In genomic region chr12:117485984-117486839, GRCh38 we compare ENCODE assay signal across 21 cellular contexts.
DNase-seq lines count a peak whose midpoint lies in the region; ATAC-seq, FAIRE-seq and TF ChIP-seq lines count a peak whose summit lies in the region.
"Had no signal": no experiment of that assay in that cellular context is flagged by ENCODE, and none has a peak within 500 bp of the region (broad histone marks: within the 10 kb centered on the region; RNA-seq: fewer than 3 reads in every experiment).

No MANE protein-coding gene starts in this region.

- DNase-seq in A549 (ENCODE audit: low read depth in 1 of 2, low spot score in 1 of 2), result peak; percentile 70 to 90
- peak; percentile 70 for DNase-seq in NCI-H1092 (lab: John Stamatoyannopoulos, UW)
- peak; percentile 84 for DNase-seq in NCI-H2196 (lab: John Stamatoyannopoulos, UW; ENCODE audit: unreplicated experiment)
- no peak for DNase-seq in endothelial cell of umbilical vein (ENCODE audit: low read depth, low spot score)
- DNase-seq in NCI-H2171 (lab: John Stamatoyannopoulos, UW), result no peak
- no peak for DNase-seq in stimulated activated naive CD8-positive, alpha-beta T cell treated with anti-CD3 and anti-CD28 coated beads, Interleukin-15, Interleukin-2, amounts not matched to agents 100 U/mL and 50 U/mL, for 24 hours
- DNase-seq in esophagus muscularis mucosa (ENCODE audit: extremely low spot score), result no peak
- DNase-seq: activated CD4-positive, CD25-positive, alpha-beta regulatory T cell; activated effector memory CD4-positive, alpha-beta T cell treated with Interleukin-2 at 50 U/mL for 16 hours; CD8-positive, alpha-beta T cell; HCEC 1CT; occipital lobe; small intestine had no signal

- H3K27ac ChIP-seq in A549 (peak overlapping the region; percentile 83 to 88), endothelial cell of umbilical vein (ENCODE audit: insufficient read depth, low read depth, low read length) (peak overlapping the region; percentile 23), esophagus muscularis mucosa (replicated peaks in 1 of 4) (no peak overlapping the region)
- H3K27ac ChIP-seq: RWPE1, tibial nerve had no signal

- TF ChIP-seq EP300 in A549 (IDR thresholded peaks at IDR 0.05), result peak; percentile 73 to 76; a peak in 3 of 5 replicates
- no peak for TF ChIP-seq EP300 in esophagus muscularis mucosa (IDR thresholded peaks at IDR 0.05)

- TF ChIP-seq POLR2A in A549 (IDR thresholded peaks at IDR 0.05; ENCODE audit: low read length), result no peak
- TF ChIP-seq POLR2A in endothelial cell of umbilical vein (IDR thresholded peaks at IDR 0.05; ENCODE audit: low read depth, low read length), result no peak
- TF ChIP-seq POLR2A in GM18505 (IDR thresholded peaks at IDR 0.05; ENCODE audit: borderline replicate concordance, extremely low read depth, insufficient read depth, insufficient read length), result no peak
- TF ChIP-seq POLR2A in esophagus muscularis mucosa (IDR thresholded peaks at IDR 0.05; ENCODE audit: low read depth), result no peak

- FAIRE-seq in A549 (lab: Jason Lieb, UNC) (peak; percentile 82), endothelial cell of umbilical vein (lab: Jason Lieb, UNC) (peak; percentile 53)
- FAIRE-seq: A204.1, G401.6, GM12891, HTR-8/SVneo, small intestine had no signal

- H2AFZ ChIP-seq in endothelial cell of umbilical vein (ENCODE audit: low read depth, low read length), result no peak overlapping the region

- ATAC-seq in A549 (peak; percentile 65 to 77), GM18505 (IDR thresholded peaks at IDR 0.05; ENCODE audit: unreplicated experiment) (no peak)
- ATAC-seq in stimulated activated naive CD8-positive, alpha-beta T cell treated with anti-CD3 and anti-CD28 coated beads, Interleukin-15, Interleukin-2, amounts not matched to agents 100 U/mL and 50 U/mL, for 24 hours, result no peak
- ATAC-seq: CD8-positive, alpha-beta T cell; stimulated activated effector memory CD8-positive, alpha-beta T cell treated with anti-CD3 and anti-CD28 coated beads, Interleukin-12 subunit alpha, Interleukin-12 subunit beta, amount 100 ng/mL, for 72 hours had no signal

- no peaks in the 10 kb centered on the region for H3K36me3 ChIP-seq in endothelial cell of umbilical vein (ENCODE audit: control insufficient read depth in 2 of 2, extremely low read depth in 1 of 2, insufficient read depth in 2 of 2, low read length in 2 of 2)
- H3K36me3 ChIP-seq in esophagus muscularis mucosa, result no peaks in the 10 kb centered on the region
- H3K36me3 ChIP-seq: tibial nerve had no signal

- no peaks in the 10 kb centered on the region for H3K79me2 ChIP-seq in endothelial cell of umbilical vein (ENCODE audit: control insufficient read depth, insufficient read depth, low read length)

- no peak for TF ChIP-seq CTCF in A549 (IDR thresholded peaks at IDR 0.05)
- no peak for TF ChIP-seq CTCF in endothelial cell of umbilical vein (IDR thresholded peaks at IDR 0.05; ENCODE audit: extremely low read depth in 1 of 2, insufficient read depth in 1 of 2, low read depth in 1 of 2, low read length in 2 of 2)
- no peak for TF ChIP-seq CTCF in esophagus muscularis mucosa (IDR thresholded peaks at IDR 0.05)

- H3K4me3 ChIP-seq in A549 (no peak overlapping the region), endothelial cell of umbilical vein (replicated peaks in 1 of 3; ENCODE audit: insufficient read depth in 1 of 3, low read depth in 1 of 3, low read length in 3 of 3) (no peak overlapping the region), esophagus muscularis mucosa (no peak overlapping the region)
- H3K4me3 ChIP-seq: tibial nerve had no signal

- H3K4me1 ChIP-seq in A549 (peaks cover 48% of the 10 kb centered on the region), endothelial cell of umbilical vein (ENCODE audit: control insufficient read depth, extremely low read depth, insufficient read depth, low read length) (peaks cover 9% of the 10 kb centered on the region), esophagus muscularis mucosa (no peaks in the 10 kb centered on the region)
- H3K4me1 ChIP-seq: tibial nerve had no signal

- H4K20me1 ChIP-seq in endothelial cell of umbilical vein (replicated peaks; ENCODE audit: control insufficient read depth, extremely low read depth, insufficient read depth, low read length), result no peaks in the 10 kb centered on the region

- POLR2A ChIA-PET in A549 (lab: Yijun Ruan, JAX) (no interaction called here), endothelial cell of umbilical vein (lab: Charles Lee) (no interaction called here)

- WGBS in A549 (ENCODE audit: missing lambda C conversion rate), result 7% methylated on average over 10 of the region's 10 CpGs
- WGBS in esophagus muscularis mucosa, result 40% methylated on average over 10 of the region's 10 CpGs

- dilution Hi-C loops in endothelial cell of umbilical vein (cut with MboI; ENCODE audit: extremely low pct_ligation_motif_present, low sequenced_read_pairs), result no loop called here

- H3K9ac ChIP-seq in endothelial cell of umbilical vein (replicated peaks; ENCODE audit: extremely low read depth, insufficient read depth, low read length), result no peak overlapping the region

- H3K9me3 ChIP-seq in A549 (peaks cover 8% of the 10 kb centered on the region; the same call in 1 of the 3 replicates), endothelial cell of umbilical vein (replicated peaks; ENCODE audit: control insufficient read depth, insufficient read depth, low read length) (no peaks in the 10 kb centered on the region), esophagus muscularis mucosa (peaks cover 0 to 10% (median 3%) of the 10 kb centered on the region in 4 donors)

- CTCF ChIA-PET in A549 (lab: Yijun Ruan, JAX) (interaction anchor here (0.6 to 2.1 kb wide), 2 partner anchors 115 to 1616 kb away, joined by 3 to 5 read pairs; no protein-coding TSS in a partner anchor), endothelial cell of umbilical vein (lab: Charles Lee) (no interaction called here)

- H3K9me1 ChIP-seq in endothelial cell of umbilical vein (replicated peaks; ENCODE audit: control insufficient read depth, extremely low read depth, insufficient read depth, low read length), result no peaks in the 10 kb centered on the region

- H3K27me3 ChIP-seq in endothelial cell of umbilical vein (ENCODE audit: control insufficient read depth in 2 of 2, insufficient read depth in 2 of 2, low read length in 2 of 2) (no peaks in the 10 kb centered on the region), esophagus muscularis mucosa (peaks cover 0 to 13% (median 0%) of the 10 kb centered on the region in 4 donors)
- H3K27me3 ChIP-seq: tibial nerve had no signal

- no TSS peak for BruUV-seq in endothelial cell of umbilical vein (replicated peaks; lab: Mats Ljungman, UMichigan)

- intact Hi-C loops in endothelial cell of umbilical vein (cut with micrococcal nuclease), result loop anchor here (5.0 kb wide), 1 partner anchor 201 kb away; no protein-coding TSS in a partner anchor
- intact Hi-C loops in esophagus muscularis mucosa (cut with DNase I), result no loop called here

- H3K4me2 ChIP-seq in A549 (peak overlapping the region; percentile 60), endothelial cell of umbilical vein (ENCODE audit: insufficient read depth, low read length) (no peak overlapping the region)

- TF ChIP-seq RAD21 in A549 (conservative IDR thresholded peaks at IDR 0.05 in 1 of 2, IDR thresholded peaks at IDR 0.05 in 1 of 2), result peak; percentile 26 to 27; a peak in 2 of 5 replicates

TF ChIP-seq in A549, 52 proteins besides CTCF, POLR2A, EP300 and RAD21 (continues in another document):
- no peak for TF ChIP-seq BHLHE40 (IDR thresholded peaks at IDR 0.05; ENCODE audit: low read depth, low read length)
- TF ChIP-seq HES2 (IDR thresholded peaks at IDR 0.05), result peak; percentile 42; the same call in 1 of the 2 replicates
- TF ChIP-seq HOXB5 (CRISPR knock-in tag; IDR thresholded peaks at IDR 0.05), result peak; percentile 81; the same call in 1 of the 2 replicates
- TF ChIP-seq FOSL2 (IDR thresholded peaks at IDR 0.05), result peak; percentile 77; the same call in 1 of the 2 replicates
- peak; percentile 74 for TF ChIP-seq FOSL2 (CRISPR knock-in tag; IDR thresholded peaks at IDR 0.05)
- TF ChIP-seq E2F6 (IDR thresholded peaks at IDR 0.05; ENCODE audit: borderline replicate concordance, low read depth), result peak; percentile 70; the same call in 1 of the 2 replicates
- TF ChIP-seq SMC3 (IDR thresholded peaks at IDR 0.05), result 0 out of 3 replicates have a peak, but pooled peaks have one; percentile 7
- TF ChIP-seq MAFK (IDR thresholded peaks at IDR 0.05; ENCODE audit: partially characterized antibody), result no peak

TF ChIP-seq in endothelial cell of umbilical vein, 7 proteins besides CTCF, POLR2A, EP300 and RAD21:
- TF ChIP-seq GATA2 (IDR thresholded peaks at IDR 0.05; ENCODE audit: insufficient read depth, insufficient read length, low read depth, low read length), result no peak
- TF ChIP-seq MYC (IDR thresholded peaks at IDR 0.05; ENCODE audit: low read depth, low read length), result no peak
- no peak for TF ChIP-seq MAX (IDR thresholded peaks at IDR 0.05; ENCODE audit: insufficient read depth, insufficient read length)
- no peak for TF ChIP-seq EZH2 (IDR thresholded peaks at IDR 0.05; ENCODE audit: borderline replicate concordance, low read depth, low read length, severe bottlenecking)
- no peak for TF ChIP-seq FOS (IDR thresholded peaks at IDR 0.05; ENCODE audit: borderline replicate concordance, insufficient read depth, low read length)

Comparison
In these comparisons a context has a peak if more than half of its experiments do, and no peak if none do; other contexts are left out.
1. ATAC-seq: peak in A549 (2 of 2); none in GM18505 (single experiment) and stimulated activated naive CD8-positive, alpha-beta T cell treated with anti-CD3 and anti-CD28 coated beads, Interleukin-15, Interleukin-2, amounts not matched to agents 100 U/mL and 50 U/mL, for 24 hours (single experiment).
2. DNase-seq: peak in A549 (2 of 2), NCI-H1092 (single experiment) and NCI-H2196 (single experiment); none in endothelial cell of umbilical vein (single experiment), NCI-H2171 (single experiment), stimulated activated naive CD8-positive, alpha-beta T cell treated with anti-CD3 and anti-CD28 coated beads, Interleukin-15, Interleukin-2, amounts not matched to agents 100 U/mL and 50 U/mL, for 24 hours (single experiment) and esophagus muscularis mucosa (single experiment).
3. H3K27ac ChIP-seq: peak in A549 (2 of 2) and endothelial cell of umbilical vein (single experiment); none in esophagus muscularis mucosa (0 of 4).